1 cellular context compared by ENCODE assay signal in the genomic region with DNA sequence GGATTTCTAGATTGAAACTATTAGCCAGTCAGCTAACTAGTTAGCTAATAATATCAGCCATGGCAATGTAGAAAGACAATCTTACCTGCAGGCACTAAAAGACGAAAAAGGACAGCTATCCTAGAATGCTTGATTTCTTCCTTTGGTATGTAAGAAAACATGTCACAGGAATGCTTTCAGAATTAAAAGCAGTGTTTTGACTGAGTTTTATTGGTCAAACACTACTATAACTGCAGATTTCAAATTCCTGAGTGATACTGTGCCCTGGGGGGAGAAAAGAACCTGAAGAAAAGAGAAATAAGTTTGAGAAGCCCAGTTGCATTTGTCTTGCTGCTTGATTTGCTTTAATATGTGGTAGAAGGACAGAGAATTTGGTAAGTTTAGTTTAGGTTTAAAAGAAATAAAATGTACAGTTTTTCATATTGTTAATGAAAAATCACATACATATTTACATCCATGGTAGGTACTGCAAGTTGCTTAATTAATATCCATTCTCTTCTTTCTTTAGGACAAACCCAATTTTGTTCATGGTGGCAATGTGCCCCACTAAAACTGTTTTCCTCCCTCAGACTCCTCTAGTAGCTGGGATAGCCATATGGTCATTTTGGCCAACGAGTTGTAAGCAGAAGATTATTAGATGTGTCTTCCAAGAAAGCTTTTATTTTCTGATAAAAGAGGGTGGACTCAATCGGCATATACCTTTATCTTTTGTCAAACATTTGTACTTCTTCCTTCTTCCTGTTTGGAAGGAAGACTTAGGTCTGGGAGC.
TF ChIP-seq lines count a peak whose summit lies in the region.

No MANE protein-coding gene starts in this region.

TF ChIP-seq in HepG2, 621 proteins besides CTCF, POLR2A, EP300 and RAD21:
- TF ChIP-seq SIN3A (IDR thresholded peaks at IDR 0.05; ENCODE audit: borderline replicate concordance, low read depth, low read length) (no peak), ZNF335 (CRISPR knock-in tag; IDR thresholded peaks at IDR 0.05) (no peak), ZNF615 (CRISPR knock-in tag; IDR thresholded peaks at IDR 0.05; ENCODE audit: borderline replicate concordance) (no peak), ZNF354B (CRISPR knock-in tag; IDR thresholded peaks at IDR 0.05) (no peak), KDM1A (CRISPR knock-in tag; IDR thresholded peaks at IDR 0.05) (no peak), SRF (IDR thresholded peaks at IDR 0.05; ENCODE audit: low read depth, low read length) (no peak), TOE1 (CRISPR knock-in tag; IDR thresholded peaks at IDR 0.05) (no peak), ZNF33A (CRISPR knock-in tag; IDR thresholded peaks at IDR 0.05; ENCODE audit: borderline replicate concordance) (no peak), KDM3A (CRISPR knock-in tag; IDR thresholded peaks at IDR 0.05; ENCODE audit: low read depth) (no peak), NPAS2 (CRISPR knock-in tag; IDR thresholded peaks at IDR 0.05; ENCODE audit: borderline replicate concordance) (no peak)
- TF ChIP-seq, protein P1, sequence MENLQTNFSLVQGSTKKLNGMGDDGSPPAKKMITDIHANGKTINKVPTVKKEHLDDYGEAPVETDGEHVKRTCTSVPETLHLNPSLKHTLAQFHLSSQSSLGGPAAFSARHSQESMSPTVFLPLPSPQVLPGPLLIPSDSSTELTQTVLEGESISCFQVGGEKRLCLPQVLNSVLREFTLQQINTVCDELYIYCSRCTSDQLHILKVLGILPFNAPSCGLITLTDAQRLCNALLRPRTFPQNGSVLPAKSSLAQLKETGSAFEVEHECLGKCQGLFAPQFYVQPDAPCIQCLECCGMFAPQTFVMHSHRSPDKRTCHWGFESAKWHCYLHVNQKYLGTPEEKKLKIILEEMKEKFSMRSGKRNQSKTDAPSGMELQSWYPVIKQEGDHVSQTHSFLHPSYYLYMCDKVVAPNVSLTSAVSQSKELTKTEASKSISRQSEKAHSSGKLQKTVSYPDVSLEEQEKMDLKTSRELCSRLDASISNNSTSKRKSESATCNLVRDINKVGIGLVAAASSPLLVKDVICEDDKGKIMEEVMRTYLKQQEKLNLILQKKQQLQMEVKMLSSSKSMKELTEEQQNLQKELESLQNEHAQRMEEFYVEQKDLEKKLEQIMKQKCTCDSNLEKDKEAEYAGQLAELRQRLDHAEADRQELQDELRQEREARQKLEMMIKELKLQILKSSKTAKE (CRISPR knock-in tag; IDR thresholded peaks at IDR 0.05; ENCODE audit: borderline replicate concordance), result no peak
- TF ChIP-seq, protein P2, sequence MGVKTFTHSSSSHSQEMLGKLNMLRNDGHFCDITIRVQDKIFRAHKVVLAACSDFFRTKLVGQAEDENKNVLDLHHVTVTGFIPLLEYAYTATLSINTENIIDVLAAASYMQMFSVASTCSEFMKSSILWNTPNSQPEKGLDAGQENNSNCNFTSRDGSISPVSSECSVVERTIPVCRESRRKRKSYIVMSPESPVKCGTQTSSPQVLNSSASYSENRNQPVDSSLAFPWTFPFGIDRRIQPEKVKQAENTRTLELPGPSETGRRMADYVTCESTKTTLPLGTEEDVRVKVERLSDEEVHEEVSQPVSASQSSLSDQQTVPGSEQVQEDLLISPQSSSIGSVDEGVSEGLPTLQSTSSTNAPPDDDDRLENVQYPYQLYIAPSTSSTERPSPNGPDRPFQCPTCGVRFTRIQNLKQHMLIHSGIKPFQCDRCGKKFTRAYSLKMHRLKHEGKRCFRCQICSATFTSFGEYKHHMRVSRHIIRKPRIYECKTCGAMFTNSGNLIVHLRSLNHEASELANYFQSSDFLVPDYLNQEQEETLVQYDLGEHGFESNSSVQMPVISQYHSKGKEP (CRISPR knock-in tag; IDR thresholded peaks at IDR 0.05), result no peak
- TF ChIP-seq, protein P3, sequence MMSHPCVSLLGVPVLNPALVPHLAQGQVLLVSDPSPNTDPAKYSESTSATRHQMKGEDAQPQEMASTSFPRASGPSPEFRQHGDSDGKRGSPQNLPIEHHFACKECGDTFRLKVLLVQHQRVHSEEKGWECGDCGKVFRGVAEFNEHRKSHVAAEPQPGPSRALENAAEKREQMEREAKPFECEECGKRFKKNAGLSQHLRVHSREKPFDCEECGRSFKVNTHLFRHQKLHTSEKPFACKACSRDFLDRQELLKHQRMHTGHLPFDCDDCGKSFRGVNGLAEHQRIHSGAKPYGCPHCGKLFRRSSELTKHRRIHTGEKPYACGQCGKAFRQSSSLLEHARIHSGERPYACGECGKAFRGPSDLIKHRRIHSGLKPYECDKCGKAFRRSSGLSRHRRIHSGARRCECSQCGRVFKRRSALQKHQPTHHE (CRISPR knock-in tag; IDR thresholded peaks at IDR 0.05; ENCODE audit: borderline replicate concordance), result no peak
- TF ChIP-seq, protein P4, sequence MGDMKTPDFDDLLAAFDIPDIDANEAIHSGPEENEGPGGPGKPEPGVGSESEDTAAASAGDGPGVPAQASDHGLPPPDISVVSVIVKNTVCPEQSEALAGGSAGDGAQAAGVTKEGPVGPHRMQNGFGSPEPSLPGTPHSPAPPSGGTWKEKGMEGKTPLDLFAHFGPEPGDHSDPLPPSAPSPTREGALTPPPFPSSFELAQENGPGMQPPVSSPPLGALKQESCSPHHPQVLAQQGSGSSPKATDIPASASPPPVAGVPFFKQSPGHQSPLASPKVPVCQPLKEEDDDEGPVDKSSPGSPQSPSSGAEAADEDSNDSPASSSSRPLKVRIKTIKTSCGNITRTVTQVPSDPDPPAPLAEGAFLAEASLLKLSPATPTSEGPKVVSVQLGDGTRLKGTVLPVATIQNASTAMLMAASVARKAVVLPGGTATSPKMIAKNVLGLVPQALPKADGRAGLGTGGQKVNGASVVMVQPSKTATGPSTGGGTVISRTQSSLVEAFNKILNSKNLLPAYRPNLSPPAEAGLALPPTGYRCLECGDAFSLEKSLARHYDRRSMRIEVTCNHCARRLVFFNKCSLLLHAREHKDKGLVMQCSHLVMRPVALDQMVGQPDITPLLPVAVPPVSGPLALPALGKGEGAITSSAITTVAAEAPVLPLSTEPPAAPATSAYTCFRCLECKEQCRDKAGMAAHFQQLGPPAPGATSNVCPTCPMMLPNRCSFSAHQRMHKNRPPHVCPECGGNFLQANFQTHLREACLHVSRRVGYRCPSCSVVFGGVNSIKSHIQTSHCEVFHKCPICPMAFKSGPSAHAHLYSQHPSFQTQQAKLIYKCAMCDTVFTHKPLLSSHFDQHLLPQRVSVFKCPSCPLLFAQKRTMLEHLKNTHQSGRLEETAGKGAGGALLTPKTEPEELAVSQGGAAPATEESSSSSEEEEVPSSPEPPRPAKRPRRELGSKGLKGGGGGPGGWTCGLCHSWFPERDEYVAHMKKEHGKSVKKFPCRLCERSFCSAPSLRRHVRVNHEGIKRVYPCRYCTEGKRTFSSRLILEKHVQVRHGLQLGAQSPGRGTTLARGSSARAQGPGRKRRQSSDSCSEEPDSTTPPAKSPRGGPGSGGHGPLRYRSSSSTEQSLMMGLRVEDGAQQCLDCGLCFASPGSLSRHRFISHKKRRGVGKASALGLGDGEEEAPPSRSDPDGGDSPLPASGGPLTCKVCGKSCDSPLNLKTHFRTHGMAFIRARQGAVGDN (CRISPR knock-in tag; IDR thresholded peaks at IDR 0.05), result no peak
- TF ChIP-seq, protein P5, sequence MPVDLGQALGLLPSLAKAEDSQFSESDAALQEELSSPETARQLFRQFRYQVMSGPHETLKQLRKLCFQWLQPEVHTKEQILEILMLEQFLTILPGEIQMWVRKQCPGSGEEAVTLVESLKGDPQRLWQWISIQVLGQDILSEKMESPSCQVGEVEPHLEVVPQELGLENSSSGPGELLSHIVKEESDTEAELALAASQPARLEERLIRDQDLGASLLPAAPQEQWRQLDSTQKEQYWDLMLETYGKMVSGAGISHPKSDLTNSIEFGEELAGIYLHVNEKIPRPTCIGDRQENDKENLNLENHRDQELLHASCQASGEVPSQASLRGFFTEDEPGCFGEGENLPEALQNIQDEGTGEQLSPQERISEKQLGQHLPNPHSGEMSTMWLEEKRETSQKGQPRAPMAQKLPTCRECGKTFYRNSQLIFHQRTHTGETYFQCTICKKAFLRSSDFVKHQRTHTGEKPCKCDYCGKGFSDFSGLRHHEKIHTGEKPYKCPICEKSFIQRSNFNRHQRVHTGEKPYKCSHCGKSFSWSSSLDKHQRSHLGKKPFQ (CRISPR knock-in tag; IDR thresholded peaks at IDR 0.05; ENCODE audit: insufficient replicate concordance), result no peak
